Comparison of ENCODE assay signal across 20 cellular contexts in the genomic region with DNA sequence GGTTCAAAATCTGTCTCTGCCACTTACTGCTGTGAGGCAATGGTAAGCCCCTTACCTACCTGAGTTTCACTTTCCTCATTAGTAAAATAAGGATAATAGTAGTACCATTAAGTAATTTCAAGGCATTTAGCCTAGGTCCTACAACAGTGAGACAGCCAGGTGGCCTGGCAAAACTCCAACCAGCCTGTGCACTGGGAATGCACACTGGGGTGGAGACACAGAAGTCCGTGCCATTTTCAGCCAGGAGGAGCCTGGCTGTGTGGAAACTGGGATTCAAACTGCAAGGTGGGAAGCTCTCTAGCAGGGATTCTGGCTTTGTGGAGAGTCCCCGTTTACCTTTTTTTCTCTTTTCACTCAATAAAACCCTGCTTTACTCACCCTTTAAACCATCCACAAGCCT.
"Had no signal": no experiment of that assay in that cellular context is flagged by ENCODE, and none has a peak within 500 bp of the region (broad histone marks: within the 10 kb centered on the region; RNA-seq: fewer than 3 reads in every experiment).

No MANE protein-coding gene starts in this region.

- H3K4me3 Mint-ChIP-seq: activated CD4-positive, alpha-beta T cell treated with anti-CD3 and anti-CD28 coated beads, Interleukin-2, amount 10 ng/mL, durations not matched to agents 7 days and 5 days; activated CD8-positive, alpha-beta memory T cell treated with anti-CD3 and anti-CD28 coated beads, Interleukin-2, amount 10 ng/mL, durations not matched to agents 7 days and 5 days; activated CD8-positive, alpha-beta T cell treated with anti-CD3 and anti-CD28 coated beads for 36 hours; activated naive CD4-positive, alpha-beta T cell treated with anti-CD3 and anti-CD28 coated beads, Interleukin-2, amount 50 U/mL, for 24 hours; dendritic cell treated with granulocyte-macrophage colony-stimulating factor and Interleukin-4, amounts not matched to agents 40 ng/mL and 50 ng/mL, for 4 days; naive thymus-derived CD8-positive, alpha-beta T cell had no signal

- H3K36me3 Mint-ChIP-seq: activated CD8-positive, alpha-beta memory T cell treated with anti-CD3 and anti-CD28 coated beads, Interleukin-2, amount 10 ng/mL, durations not matched to agents 7 days and 5 days; activated naive CD4-positive, alpha-beta T cell treated with anti-CD3 and anti-CD28 coated beads, Interleukin-2, amount 50 U/mL, for 24 hours; brain; naive thymus-derived CD8-positive, alpha-beta T cell had no signal

- H3K4me1 ChIP-seq: lower lobe of right lung, upper lobe of left lung had no signal

- DNase-seq: activated CD4-positive, alpha-beta T cell treated with anti-CD3 and anti-CD28 coated beads, Interleukin-2, amount 10 ng/mL, durations not matched to agents 7 days and 5 days; activated CD4-positive, CD25-positive, alpha-beta regulatory T cell treated with anti-CD3 and anti-CD28 coated beads, Interleukin-2, amount 50 U/mL, for 72 hours; activated CD8-positive, alpha-beta memory T cell treated with anti-CD3 and anti-CD28 coated beads, Interleukin-2, amount 10 ng/mL, durations not matched to agents 7 days and 5 days; activated CD8-positive, alpha-beta T cell treated with anti-CD3 and anti-CD28 coated beads for 36 hours; activated effector memory CD4-positive, alpha-beta T cell treated with anti-CD3 and anti-CD28 coated beads, Interleukin-2, amount 50 U/mL, for 16 hours; activated T-cell treated with anti-CD3 and anti-CD28 coated beads for 4 hours; effector CD8-positive, alpha-beta T cell; erythroblast; foreskin keratinocyte; lower lobe of right lung; naive thymus-derived CD8-positive, alpha-beta T cell; stimulated activated CD4-positive, alpha-beta T cell treated with anti-CD3 and anti-CD28 coated beads, Interleukin-4, amount 100 ng/mL, for 24 hours; stimulated activated naive CD4-positive, alpha-beta T cell treated with Interleukin-2 at 50 U/mL for 16 hours; upper lobe of left lung had no signal

- H3K27ac Mint-ChIP-seq: activated CD4-positive, alpha-beta T cell treated with anti-CD3 and anti-CD28 coated beads, Interleukin-2, amount 10 ng/mL, durations not matched to agents 7 days and 5 days; activated CD8-positive, alpha-beta memory T cell treated with anti-CD3 and anti-CD28 coated beads, Interleukin-2, amount 10 ng/mL, durations not matched to agents 7 days and 5 days; activated CD8-positive, alpha-beta T cell treated with anti-CD3 and anti-CD28 coated beads for 36 hours; activated naive CD4-positive, alpha-beta T cell treated with anti-CD3 and anti-CD28 coated beads, Interleukin-2, amount 50 U/mL, for 24 hours; dendritic cell treated with granulocyte-macrophage colony-stimulating factor and Interleukin-4, amounts not matched to agents 40 ng/mL and 50 ng/mL, for 4 days; naive thymus-derived CD8-positive, alpha-beta T cell; progenitor cell of endocrine pancreas had no signal

- H3K4me3 ChIP-seq: lower lobe of right lung, upper lobe of left lung had no signal

- H3K27me3 ChIP-seq: foreskin keratinocyte, upper lobe of left lung had no signal

- H3K27ac ChIP-seq: foreskin keratinocyte, lower lobe of right lung, upper lobe of left lung, VCaP had no signal

- H3K4me1 Mint-ChIP-seq: activated CD4-positive, alpha-beta T cell treated with anti-CD3 and anti-CD28 coated beads, Interleukin-2, amount 10 ng/mL, durations not matched to agents 7 days and 5 days; activated CD8-positive, alpha-beta memory T cell treated with anti-CD3 and anti-CD28 coated beads, Interleukin-2, amount 10 ng/mL, durations not matched to agents 7 days and 5 days; activated naive CD4-positive, alpha-beta T cell treated with anti-CD3 and anti-CD28 coated beads, Interleukin-2, amount 50 U/mL, for 24 hours; brain; naive thymus-derived CD8-positive, alpha-beta T cell had no signal

- ATAC-seq: activated CD8-positive, alpha-beta memory T cell treated with anti-CD3 and anti-CD28 coated beads, Interleukin-2, amount 10 ng/mL, durations not matched to agents 7 days and 5 days; activated CD8-positive, alpha-beta T cell treated with anti-CD3 and anti-CD28 coated beads for 36 hours; foreskin keratinocyte; left lobe of liver; lower lobe of right lung; naive thymus-derived CD8-positive, alpha-beta T cell had no signal

- H3K27me3 Mint-ChIP-seq: activated CD4-positive, alpha-beta T cell treated with anti-CD3 and anti-CD28 coated beads, Interleukin-2, amount 10 ng/mL, durations not matched to agents 7 days and 5 days; activated CD8-positive, alpha-beta memory T cell treated with anti-CD3 and anti-CD28 coated beads, Interleukin-2, amount 10 ng/mL, durations not matched to agents 7 days and 5 days; activated CD8-positive, alpha-beta T cell treated with anti-CD3 and anti-CD28 coated beads for 36 hours; activated naive CD4-positive, alpha-beta T cell treated with anti-CD3 and anti-CD28 coated beads, Interleukin-2, amount 50 U/mL, for 24 hours; brain; dendritic cell treated with granulocyte-macrophage colony-stimulating factor and Interleukin-4, amounts not matched to agents 40 ng/mL and 50 ng/mL, for 4 days; naive thymus-derived CD8-positive, alpha-beta T cell; progenitor cell of endocrine pancreas had no signal

- H3K36me3 ChIP-seq: lower lobe of right lung, upper lobe of left lung had no signal

- H3K9me3 ChIP-seq: lower lobe of right lung, upper lobe of left lung had no signal
